In genomic region chr1:63698001-63698838, GRCh38 we compare ENCODE assay signal across 13 cellular contexts.
DNase-seq lines count a peak whose midpoint lies in the region; TF ChIP-seq lines count a peak whose summit lies in the region.
"Had no signal": no experiment of that assay in that cellular context is flagged by ENCODE, and none has a peak within 500 bp of the region (broad histone marks: within the 10 kb centered on the region; RNA-seq: fewer than 3 reads in every experiment).

No MANE protein-coding gene starts in this region.

- WGBS in hepatocyte (ENCODE audit: low lambda C conversion rate, missing lambda C conversion rate), result 58% methylated on average over 13 of the region's 13 CpGs

- peaks cover 9% of the 10 kb centered on the region for H3K4me1 ChIP-seq in hepatocyte (ENCODE audit: insufficient read depth)

- H3K27ac Mint-ChIP-seq in chondrocyte (ENCODE audit: unreplicated experiment) (peak overlapping the region; percentile 75), osteocyte (ENCODE audit: unreplicated experiment) (no peak overlapping the region)
- H3K27ac Mint-ChIP-seq: activated CD4-positive, alpha-beta T cell treated with anti-CD3 and anti-CD28 coated beads, Interleukin-2, amount 10 ng/mL, durations not matched to agents 24 days and 14 days; memory B cell had no signal

- H3K36me3 Mint-ChIP-seq in chondrocyte (ENCODE audit: low read depth), result no peaks in the 10 kb centered on the region
- H3K36me3 Mint-ChIP-seq in osteocyte (ENCODE audit: unreplicated experiment), result no peaks in the 10 kb centered on the region
- H3K36me3 Mint-ChIP-seq: memory B cell had no signal

- H4K20me1 ChIP-seq in hepatocyte (ENCODE audit: insufficient read depth, poor library complexity, severe bottlenecking), result no peaks in the 10 kb centered on the region

- H3K9me2 ChIP-seq in hepatocyte (replicated peaks; ENCODE audit: insufficient read depth), result no peaks in the 10 kb centered on the region

- no peaks in the 10 kb centered on the region for H3K27me3 Mint-ChIP-seq in chondrocyte (ENCODE audit: low read depth)
- no peaks in the 10 kb centered on the region for H3K27me3 Mint-ChIP-seq in osteocyte (ENCODE audit: unreplicated experiment)
- H3K27me3 Mint-ChIP-seq: activated CD4-positive, alpha-beta T cell treated with anti-CD3 and anti-CD28 coated beads, Interleukin-2, amount 10 ng/mL, durations not matched to agents 24 days and 14 days had no signal

- H3K9me3 Mint-ChIP-seq in chondrocyte (ENCODE audit: low read depth) (no peaks in the 10 kb centered on the region), osteocyte (ENCODE audit: unreplicated experiment) (no peaks in the 10 kb centered on the region)
- H3K9me3 Mint-ChIP-seq: activated CD4-positive, alpha-beta T cell treated with anti-CD3 and anti-CD28 coated beads, Interleukin-2, amount 10 ng/mL, durations not matched to agents 24 days and 14 days; memory B cell had no signal

- no peaks in the 10 kb centered on the region for H3K27me3 ChIP-seq in hepatocyte

- H3K36me3 ChIP-seq in hepatocyte (replicated peaks; ENCODE audit: insufficient read depth, low read depth), result no peaks in the 10 kb centered on the region

- DNase-seq in AG10803 (ENCODE audit: low read depth), result peak; percentile 69
- no peak for DNase-seq in chondrocyte (ENCODE audit: low spot score)
- peak; percentile 46 for DNase-seq in hepatocyte (ENCODE audit: low spot score)
- DNase-seq in renal cortical epithelial cell (ENCODE audit: low read depth), result peak; percentile 45
- DNase-seq in NCI-H1092 treated with DMSO at 0.1 percent for 48 hours (lab: John Stamatoyannopoulos, UW), result no peak
- no peak for DNase-seq in NCI-H748 treated with DMSO at 0.1 percent for 48 hours (lab: John Stamatoyannopoulos, UW)
- DNase-seq in NCI-H748 (lab: John Stamatoyannopoulos, UW; ENCODE audit: unreplicated experiment), result no peak
- DNase-seq in osteocyte (ENCODE audit: extremely low spot score, unreplicated experiment), result no peak
- DNase-seq: activated CD4-positive, alpha-beta T cell treated with anti-CD3 and anti-CD28 coated beads, Interleukin-2, amount 10 ng/mL, durations not matched to agents 24 days and 14 days; central memory CD4-positive, alpha-beta T cell; DMS79 had no signal

- H3K4me2 ChIP-seq in hepatocyte, result no peak overlapping the region

- H3K9me3 ChIP-seq in hepatocyte (ENCODE audit: low read depth), result no peaks in the 10 kb centered on the region

- H3K27ac ChIP-seq in hepatocyte, result peak overlapping the region; percentile 29
- H3K27ac ChIP-seq: SK-N-MC had no signal

- no peaks in the 10 kb centered on the region for H3K79me2 ChIP-seq in hepatocyte

- H2AFZ ChIP-seq in hepatocyte, result no peak overlapping the region

- no peak for TF ChIP-seq CTCF in AG10803 (conservative IDR thresholded peaks at IDR 0.05; ENCODE audit: low read length)
- no peak for TF ChIP-seq CTCF in chondrocyte (IDR thresholded peaks at IDR 0.05)
- TF ChIP-seq CTCF in hepatocyte (IDR thresholded peaks at IDR 0.05; ENCODE audit: poor library complexity), result no peak
- no peak for TF ChIP-seq CTCF in osteocyte (IDR thresholded peaks at IDR 0.05)

- peaks cover 45% of the 10 kb centered on the region for H3K4me1 Mint-ChIP-seq in chondrocyte (ENCODE audit: low read depth)
- H3K4me1 Mint-ChIP-seq in osteocyte (ENCODE audit: unreplicated experiment), result peaks cover 26% of the 10 kb centered on the region
- H3K4me1 Mint-ChIP-seq: activated CD4-positive, alpha-beta T cell treated with anti-CD3 and anti-CD28 coated beads, Interleukin-2, amount 10 ng/mL, durations not matched to agents 24 days and 14 days; memory B cell had no signal

- no peak overlapping the region for H3K4me3 Mint-ChIP-seq in chondrocyte (ENCODE audit: unreplicated experiment)
- H3K4me3 Mint-ChIP-seq in osteocyte (ENCODE audit: unreplicated experiment), result no peak overlapping the region
- H3K4me3 Mint-ChIP-seq: activated CD4-positive, alpha-beta T cell treated with anti-CD3 and anti-CD28 coated beads, Interleukin-2, amount 10 ng/mL, durations not matched to agents 24 days and 14 days; memory B cell had no signal

- H3K4me3 ChIP-seq in AG10803 (ENCODE audit: low read length) (no peak overlapping the region), hepatocyte (no peak overlapping the region)
- H3K4me3 ChIP-seq: SK-N-MC had no signal

Comparison
In these comparisons a context has a peak if more than half of its experiments do, and no peak if none do; other contexts are left out.
1. DNase-seq: peak in AG10803 (single experiment), hepatocyte (single experiment) and renal cortical epithelial cell (single experiment); none in chondrocyte (single experiment), NCI-H1092 treated with DMSO at 0.1 percent for 48 hours (single experiment), NCI-H748 treated with DMSO at 0.1 percent for 48 hours (single experiment), NCI-H748 (single experiment) and osteocyte (single experiment).